In genomic region chr1:1906185-1907097, GRCh38 we compare ENCODE assay signal across 1 cellular context.
A peak's percentile ranks its signal among the peaks of the same experiment; 100 is the strongest.
TF ChIP-seq lines count a peak whose summit lies in the region.

No MANE protein-coding gene starts in this region.

TF ChIP-seq in HepG2, 621 proteins besides CTCF, POLR2A, EP300 and RAD21 (continued from another document):
- TF ChIP-seq ZBTB10 (CRISPR knock-in tag; IDR thresholded peaks at IDR 0.05; ENCODE audit: borderline replicate concordance) (no peak), FOSL1 (CRISPR knock-in tag; IDR thresholded peaks at IDR 0.05; ENCODE audit: borderline replicate concordance) (no peak), TERF1 (CRISPR knock-in tag; IDR thresholded peaks at IDR 0.05) (no peak), JARID2 (CRISPR knock-in tag; IDR thresholded peaks at IDR 0.05; ENCODE audit: insufficient replicate concordance) (no peak), ZBTB7B (CRISPR knock-in tag; IDR thresholded peaks at IDR 0.05) (peak; percentile 70; the same call in 1 of the 2 replicates), SALL2 (CRISPR knock-in tag; IDR thresholded peaks at IDR 0.05) (no peak), SKI (IDR thresholded peaks at IDR 0.05; ENCODE audit: partially characterized antibody) (no peak), ZBTB7A (CRISPR knock-in tag; IDR thresholded peaks at IDR 0.05) (no peak), ZBTB4 (CRISPR knock-in tag; IDR thresholded peaks at IDR 0.05; ENCODE audit: borderline replicate concordance) (0 out of 2 replicates have a peak, but pooled peaks have one; percentile 22), DR1 (CRISPR knock-in tag; IDR thresholded peaks at IDR 0.05) (no peak), MXD4 (CRISPR knock-in tag; IDR thresholded peaks at IDR 0.05) (peak; percentile 71; the same call in 1 of the 2 replicates), HOXA9 (CRISPR knock-in tag; IDR thresholded peaks at IDR 0.05; ENCODE audit: borderline replicate concordance) (no peak), TEF (CRISPR knock-in tag; IDR thresholded peaks at IDR 0.05) (no peak), ZFP1 (CRISPR knock-in tag; IDR thresholded peaks at IDR 0.05) (0 out of 2 replicates have a peak, but pooled peaks have one; percentile 36), ZNF792 (CRISPR knock-in tag; IDR thresholded peaks at IDR 0.05) (peak; percentile 72; the same call in 1 of the 2 replicates), GFI1 (CRISPR knock-in tag; IDR thresholded peaks at IDR 0.05; ENCODE audit: borderline replicate concordance) (0 out of 2 replicates have a peak, but pooled peaks have one; percentile 33), ZSCAN25 (CRISPR knock-in tag; IDR thresholded peaks at IDR 0.05) (peak; percentile 81; the same call in 1 of the 2 replicates), SP5 (CRISPR knock-in tag; IDR thresholded peaks at IDR 0.05; ENCODE audit: borderline replicate concordance, low read depth) (0 out of 2 replicates have a peak, but pooled peaks have one; percentile 33), REL (CRISPR knock-in tag; conservative IDR thresholded peaks at IDR 0.05) (no peak), REPIN1 (CRISPR knock-in tag; IDR thresholded peaks at IDR 0.05; ENCODE audit: borderline replicate concordance, low read depth) (peak; percentile 68; the same call in 1 of the 2 replicates), THAP8 (CRISPR knock-in tag; IDR thresholded peaks at IDR 0.05; ENCODE audit: borderline replicate concordance) (no peak), NAIF1 (CRISPR knock-in tag; IDR thresholded peaks at IDR 0.05; ENCODE audit: borderline replicate concordance) (no peak), ZNF639 (CRISPR knock-in tag; conservative IDR thresholded peaks at IDR 0.05) (0 out of 2 replicates have a peak, but pooled peaks have one; percentile 60), RBAK (CRISPR knock-in tag; IDR thresholded peaks at IDR 0.05) (no peak)
